8 cellular contexts compared by ENCODE assay signal in genomic region chr5:32174011-32174866, GRCh38. TPM values are rescaled to one million over a fixed set of nuclear protein-coding genes. Genes with fewer than 3 reads are reported as not detected.
A peak's percentile ranks its signal among the peaks of the same experiment; 100 is the strongest.
DNase-seq lines count a peak whose midpoint lies in the region; ATAC-seq, FAIRE-seq and TF ChIP-seq lines count a peak whose summit lies in the region.

Gene GOLPH3 (minus strand): TSS chr5:32174319. CDS start chr5:32174034, 285 bp downstream.

- no peak for FAIRE-seq in HepG2 (lab: Jason Lieb, UNC)

- H3K27me3 ChIP-seq in HepG2 (ENCODE audit: control insufficient read depth in 1 of 2, insufficient read depth in 2 of 2, low read length in 2 of 2), result no peaks in the 10 kb centered on the region; a peak in 1 of 5 replicates

- H3K9ac ChIP-seq in HepG2 (ENCODE audit: insufficient read depth, low read depth, low read length), result peak within 1 kb of the TSS; percentile 99

- peak; percentile 86 to 90 for TF ChIP-seq POLR2A in HepG2 (IDR thresholded peaks at IDR 0.05; ENCODE audit: insufficient read depth in 1 of 2, low read depth in 2 of 2, low read length in 2 of 2)

- 1% methylated on average over 26 of the region's 85 CpGs for WGBS in HepG2 (ENCODE audit: low lambda C conversion rate)

- peaks cover 53% of the 10 kb centered on the region for H3K79me2 ChIP-seq in HepG2 (ENCODE audit: insufficient read depth, low read length)

- TF ChIP-seq EP300 in HepG2 (IDR thresholded peaks at IDR 0.05; ENCODE audit: low read depth in 2 of 2, low read length in 2 of 2) (no peak; a peak in 1 of 4 replicates), HepG2 (CRISPR knock-in tag; IDR thresholded peaks at IDR 0.05; ENCODE audit: borderline replicate concordance) (0 out of 2 replicates have a peak, but pooled peaks have one; percentile 8)

- no TSS peak for BruUV-seq in HepG2 (replicated peaks; lab: Mats Ljungman, UMichigan)

- ATAC-seq in GM19395 (IDR thresholded peaks at IDR 0.05; ENCODE audit: unreplicated experiment) (peak; percentile 84), HG03558 (IDR thresholded peaks at IDR 0.05; ENCODE audit: extremely low read depth, unreplicated experiment) (peak; percentile 68), HepG2 (peak; percentile 94)

- intact Hi-C loops in HepG2 (cut with micrococcal nuclease; ENCODE audit: unreplicated experiment), result loop anchor here (1.0 to 5.0 kb wide), 2 partner anchors 19 to 138 kb away; partner anchors contain the start of gene MTMR12

- peaks cover 22% of the 10 kb centered on the region for H4K20me1 ChIP-seq in HepG2 (ENCODE audit: insufficient read depth, low read length)

- peak within 1 kb of the TSS; percentile 17 for H2AFZ ChIP-seq in HepG2 (ENCODE audit: low read length)

- H3K4me3 ChIP-seq in HepG2 (replicated peaks in 1 of 3; ENCODE audit: insufficient read depth in 1 of 3, low read depth in 2 of 3, low read length in 3 of 3), result peak within 1 kb of the TSS; percentile 85 to 90 (median 87)

- peak; percentile 36; the same call in 1 of the 2 replicates for TF ChIP-seq RAD21 in HepG2 (CRISPR knock-in tag; IDR thresholded peaks at IDR 0.05)

- in situ Hi-C loops in HepG2 (cut with HindIII; ENCODE audit: extremely low pct_ligation_motif_present, low pct_unique_long_range_greater_than_20kb), result no loop called here

- POLR2A ChIA-PET in HepG2 (lab: Yijun Ruan, JAX), result interaction anchor here (0.7 to 2.4 kb wide), 17 partner anchors 9 to 400 kb away, joined by 3 to 24 read pairs (median 3); no protein-coding TSS in a partner anchor

- TF ChIP-seq CTCF in HepG2 (CRISPR knock-in tag; IDR thresholded peaks at IDR 0.05), result no peak; the same call in none of the 2 replicates

- peak within 1 kb of the TSS; percentile 85 for H3K4me2 ChIP-seq in HepG2 (ENCODE audit: low read depth, low read length)

- CTCF ChIA-PET in HepG2 (lab: Yijun Ruan, JAX; ENCODE audit: low intra/inter-chr PET ratio, low total read pairs), result no interaction called here

- peak within 1 kb of the TSS; percentile 99 for H3K27ac ChIP-seq in HepG2 (ENCODE audit: extremely low read length, insufficient read depth, low read length)

- peak; percentile 12 to 92 (median 80) for DNase-seq in C1 segment of cervical spinal cord (lab: John Stamatoyannopoulos, UW)
- peak; percentile 99 for DNase-seq in NCI-H748 (lab: John Stamatoyannopoulos, UW; ENCODE audit: unreplicated experiment)
- DNase-seq in activated CD4-positive, alpha-beta T cell treated with anti-CD3 and anti-CD28 coated beads, Interleukin-2, amount 50 U/mL, for 1 hour, result peak; percentile 91
- peak; percentile 85 for DNase-seq in dedifferentiated amniotic fluid mesenchymal stem cell (ENCODE audit: extremely low spot score)
- DNase-seq in HepG2 (ENCODE audit: low spot score), result peak; percentile 81
- peak; percentile 93 to 97 for DNase-seq in stimulated activated CD4-positive, alpha-beta T cell treated with anti-CD3 and anti-CD28 coated beads, Interleukin-2, amount 100 ng/mL, for 48 hours

- peaks cover 39% of the 10 kb centered on the region for H3K4me1 ChIP-seq in HepG2 (ENCODE audit: insufficient read depth, low read length)

- no peaks in the 10 kb centered on the region for H3K9me3 ChIP-seq in HepG2 (ENCODE audit: low read length)

- H3K36me3 ChIP-seq in HepG2 (replicated peaks in 1 of 2; ENCODE audit: control insufficient read depth in 1 of 2, insufficient read depth in 2 of 2, low read length in 2 of 2), result peaks cover 0 to 14% of the 10 kb centered on the region in 2 experiments; a peak in 3 of 5 replicates

TF ChIP-seq in HepG2, 621 proteins besides CTCF, POLR2A, EP300 and RAD21 (continues in another document):
- TF ChIP-seq ZNF552 (CRISPR knock-in tag; IDR thresholded peaks at IDR 0.05; ENCODE audit: borderline replicate concordance), result peak; percentile 65; the same call in 1 of the 2 replicates
- peak; percentile 68; the same call in 1 of the 2 replicates for TF ChIP-seq YEATS2 (CRISPR knock-in tag; IDR thresholded peaks at IDR 0.05; ENCODE audit: borderline replicate concordance)
- peak; percentile 63 for TF ChIP-seq MED13 (CRISPR knock-in tag; IDR thresholded peaks at IDR 0.05)
- TF ChIP-seq ADNP (CRISPR knock-in tag; IDR thresholded peaks at IDR 0.05), result 0 out of 2 replicates have a peak, but pooled peaks have one; percentile 35
- peak; percentile 42; the same call in 1 of the 2 replicates for TF ChIP-seq TSC22D2 (CRISPR knock-in tag; IDR thresholded peaks at IDR 0.05; ENCODE audit: borderline replicate concordance)
- TF ChIP-seq ZNF883 (CRISPR knock-in tag; IDR thresholded peaks at IDR 0.05; ENCODE audit: not compliant biosample characterization), result peak; percentile 76
- TF ChIP-seq SIN3B (IDR thresholded peaks at IDR 0.05; ENCODE audit: low read length), result no peak; the same call in 1 of the 2 replicates
- 0 out of 2 replicates have a peak, but pooled peaks have one; percentile 61 for TF ChIP-seq ZNF383 (CRISPR knock-in tag; IDR thresholded peaks at IDR 0.05; ENCODE audit: borderline replicate concordance)
- TF ChIP-seq KAT2B (IDR thresholded peaks at IDR 0.05; ENCODE audit: borderline replicate concordance, low read depth, low read length), result no peak
- TF ChIP-seq, protein P1, sequence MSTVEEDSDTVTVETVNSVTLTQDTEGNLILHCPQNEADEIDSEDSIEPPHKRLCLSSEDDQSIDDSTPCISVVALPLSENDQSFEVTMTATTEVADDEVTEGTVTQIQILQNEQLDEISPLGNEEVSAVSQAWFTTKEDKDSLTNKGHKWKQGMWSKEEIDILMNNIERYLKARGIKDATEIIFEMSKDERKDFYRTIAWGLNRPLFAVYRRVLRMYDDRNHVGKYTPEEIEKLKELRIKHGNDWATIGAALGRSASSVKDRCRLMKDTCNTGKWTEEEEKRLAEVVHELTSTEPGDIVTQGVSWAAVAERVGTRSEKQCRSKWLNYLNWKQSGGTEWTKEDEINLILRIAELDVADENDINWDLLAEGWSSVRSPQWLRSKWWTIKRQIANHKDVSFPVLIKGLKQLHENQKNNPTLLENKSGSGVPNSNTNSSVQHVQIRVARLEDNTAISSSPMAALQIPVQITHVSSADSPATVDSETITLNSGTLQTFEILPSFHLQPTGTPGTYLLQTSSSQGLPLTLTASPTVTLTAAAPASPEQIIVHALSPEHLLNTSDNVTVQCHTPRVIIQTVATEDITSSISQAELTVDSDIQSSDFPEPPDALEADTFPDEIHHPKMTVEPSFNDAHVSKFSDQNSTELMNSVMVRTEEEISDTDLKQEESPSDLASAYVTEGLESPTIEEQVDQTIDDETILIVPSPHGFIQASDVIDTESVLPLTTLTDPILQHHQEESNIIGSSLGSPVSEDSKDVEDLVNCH (CRISPR knock-in tag; IDR thresholded peaks at IDR 0.05), result no peak
- TF ChIP-seq POLR2G (IDR thresholded peaks at IDR 0.05; ENCODE audit: low read depth, low read length), result peak; percentile 94
- TF ChIP-seq, protein P2, sequence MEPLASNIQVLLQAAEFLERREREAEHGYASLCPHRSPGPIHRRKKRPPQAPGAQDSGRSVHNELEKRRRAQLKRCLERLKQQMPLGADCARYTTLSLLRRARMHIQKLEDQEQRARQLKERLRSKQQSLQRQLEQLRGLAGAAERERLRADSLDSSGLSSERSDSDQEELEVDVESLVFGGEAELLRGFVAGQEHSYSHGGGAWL (CRISPR knock-in tag; IDR thresholded peaks at IDR 0.05), result peak; percentile 65
- TF ChIP-seq SUZ12 (IDR thresholded peaks at IDR 0.05; ENCODE audit: low read depth, low read length), result no peak
- peak; percentile 77; the same call in 1 of the 2 replicates for TF ChIP-seq GFI1 (CRISPR knock-in tag; IDR thresholded peaks at IDR 0.05; ENCODE audit: borderline replicate concordance)
- TF ChIP-seq, protein P3, sequence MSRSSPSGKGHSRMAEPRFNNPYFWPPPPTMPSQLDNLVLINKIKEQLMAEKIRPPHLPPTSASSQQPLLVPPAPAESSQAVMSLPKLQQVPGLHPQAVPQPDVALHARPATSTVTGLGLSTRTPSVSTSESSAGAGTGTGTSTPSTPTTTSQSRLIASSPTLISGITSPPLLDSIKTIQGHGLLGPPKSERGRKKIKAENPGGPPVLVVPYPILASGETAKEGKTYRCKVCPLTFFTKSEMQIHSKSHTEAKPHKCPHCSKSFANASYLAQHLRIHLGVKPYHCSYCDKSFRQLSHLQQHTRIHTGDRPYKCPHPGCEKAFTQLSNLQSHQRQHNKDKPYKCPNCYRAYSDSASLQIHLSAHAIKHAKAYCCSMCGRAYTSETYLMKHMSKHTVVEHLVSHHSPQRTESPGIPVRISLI (CRISPR knock-in tag; IDR thresholded peaks at IDR 0.05; ENCODE audit: borderline replicate concordance), result peak; percentile 61; the same call in 1 of the 2 replicates

RNA-seq across cellular contexts. Expression of gene GOLPH3, which starts in this region (rescaled TPM):
- total RNA-seq in HepG2 (2016; rRNA removed; fragmentation: Illumina TruSeq; extraction: Trizol), result 84.5 and 102 TPM in 2 replicates
- 20.7 and 21.6 TPM in 2 replicates for total RNA-seq in HepG2 (2016; cell fraction: cytosol; rRNA removed; fragmentation: Illumina TruSeq; extraction: Trizol; ENCODE audit: low read depth)
- 86.0 and 93.9 TPM in 2 replicates for total RNA-seq in HepG2 (2016; cell fraction: insoluble cytoplasmic fraction; rRNA removed; fragmentation: Illumina TruSeq; extraction: Trizol)
- total RNA-seq in HepG2 (2016; cell fraction: membrane; rRNA removed; fragmentation: Illumina TruSeq; extraction: Trizol), result 76.0 and 82.4 TPM in 2 replicates
- total RNA-seq in HepG2 (2016; cell fraction: nucleus; rRNA removed; fragmentation: Illumina TruSeq; extraction: Trizol), result 42.1 and 43.2 TPM in 2 replicates
- polyA plus RNA-seq in HepG2 (2011; rRNA removed), result 52.5 and 59.5 TPM in 2 replicates
- 36.8 and 52.8 TPM in 2 replicates for polyA plus RNA-seq in HepG2 (2011; cell fraction: cytosol; rRNA removed)
- polyA plus RNA-seq in HepG2 (2011; cell fraction: nucleus; rRNA removed), result 22.0 TPM in 2 replicates
- polyA plus RNA-seq in HepG2 (2012), result 57.7 and 69.6 TPM in 2 replicates
- polyA plus RNA-seq in HepG2 (2016; cell fraction: cytosol; fragmentation: Illumina TruSeq; extraction: Trizol; ENCODE audit: low read depth), result 12.8 and 16.5 TPM in 2 replicates
- 135 and 138 TPM in 2 replicates for polyA plus RNA-seq in HepG2 (2016; cell fraction: insoluble cytoplasmic fraction; fragmentation: Illumina TruSeq; extraction: Trizol; ENCODE audit: low read depth)
- polyA plus RNA-seq in HepG2 (2016; cell fraction: membrane; fragmentation: Illumina TruSeq; extraction: Trizol; ENCODE audit: low read depth), result 56.5 and 60.8 TPM in 2 replicates
- 72.8 and 76.3 TPM in 2 replicates for polyA plus RNA-seq in HepG2 (2016; cell fraction: nucleus; fragmentation: Illumina TruSeq; extraction: Trizol; ENCODE audit: insufficient read depth, low read depth)
- 91.4 and 138 TPM in 2 replicates for polyA minus RNA-seq in HepG2 (2011; rRNA and poly(A)+ RNA removed; ENCODE audit: low replicate concordance)
- polyA minus RNA-seq in HepG2 (2011; cell fraction: cytosol; rRNA and poly(A)+ RNA removed), result 69.1 and 70.2 TPM in 2 replicates
- 52.3 and 58.3 TPM in 2 replicates for polyA minus RNA-seq in HepG2 (2011; cell fraction: nucleus; rRNA and poly(A)+ RNA removed)

Comparison
In these comparisons a context has a peak if more than half of its experiments do, and no peak if none do; other contexts are left out.
1. Peak in every context shown above with its lines: DNase-seq, ATAC-seq, H3K4me3 ChIP-seq and H3K27ac ChIP-seq.